In the genomic region with DNA sequence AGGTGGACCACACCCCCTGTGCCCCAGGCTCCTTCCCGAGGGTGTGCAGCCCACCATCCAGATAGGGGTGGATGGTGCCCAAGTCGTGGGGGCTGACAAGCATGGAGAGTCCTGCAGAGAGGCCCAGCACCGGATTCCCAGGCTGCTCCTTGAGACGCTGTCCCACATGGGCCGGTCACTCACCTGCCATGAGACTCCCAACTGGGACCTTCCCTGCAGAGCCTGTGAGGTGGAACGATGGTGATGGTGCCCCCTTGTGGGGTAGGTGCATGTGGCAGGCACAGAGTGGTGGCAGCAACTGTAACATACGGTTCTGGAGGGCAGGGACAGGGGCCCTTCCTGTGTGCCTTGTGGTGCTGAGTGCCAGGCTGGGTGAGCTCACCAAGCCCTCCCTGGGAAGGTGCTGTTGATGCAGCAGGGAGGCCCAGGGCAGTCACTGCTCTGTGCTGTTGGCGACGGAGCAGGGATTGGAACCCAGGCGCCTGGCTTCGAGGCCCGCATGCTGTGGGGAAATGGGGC, we compare ENCODE assay signal across 8 cellular contexts. TPM values are rescaled to one million over a fixed set of nuclear protein-coding genes. Genes with fewer than 3 reads are reported as not detected.
A peak's percentile ranks its signal among the peaks of the same experiment; 100 is the strongest.
DNase-seq lines count a peak whose midpoint lies in the region; ATAC-seq, FAIRE-seq and TF ChIP-seq lines count a peak whose summit lies in the region.

No MANE protein-coding gene starts in this region.

- intact Hi-C loops in testis (cut with DNase I; ENCODE audit: low total_unique reads), result no loop called here

- H3K9me3 ChIP-seq in testis, result no peaks in the 10 kb centered on the region

- H3K27me3 Mint-ChIP-seq in activated CD8-positive, alpha-beta T cell treated with anti-CD3 and anti-CD28 coated beads, Interleukin-2, amount 10 ng/mL, durations not matched to agents 7 days and 5 days (ENCODE audit: low read depth), result no peaks in the 10 kb centered on the region
- H3K27me3 Mint-ChIP-seq in natural killer cell treated with Interleukin-12 subunit alpha and Interleukin-12 subunit beta and Interleukin-15 and Interleukin-18, amount 100 ng/mL, for 72 hours, result no peaks in the 10 kb centered on the region

- H3K36me3 Mint-ChIP-seq in activated CD8-positive, alpha-beta T cell treated with anti-CD3 and anti-CD28 coated beads, Interleukin-2, amount 10 ng/mL, durations not matched to agents 7 days and 5 days (ENCODE audit: low read depth), result no peaks in the 10 kb centered on the region
- no peaks in the 10 kb centered on the region for H3K36me3 Mint-ChIP-seq in natural killer cell treated with Interleukin-12 subunit alpha and Interleukin-12 subunit beta and Interleukin-15 and Interleukin-18, amount 100 ng/mL, for 72 hours

- CTCF ChIA-PET in activated CD8-positive, alpha-beta T cell treated with anti-CD3 and anti-CD28 coated beads, Interleukin-2, amount 10 ng/mL, durations not matched to agents 7 days and 5 days (lab: Charles Lee), result interaction anchor here (0.7 to 3.1 kb wide), 17 partner anchors 8 to 919 kb away, joined by 3 to 18 read pairs (median 4); partner anchors contain the start of genes BLOC1S3, CLASRP, PPP1R37 and TRAPPC6A

- TF ChIP-seq CTCF in AG09319 (IDR thresholded peaks at IDR 0.05; ENCODE audit: low read depth, low read length), result peak; percentile 74
- peak; percentile 81 for TF ChIP-seq CTCF in epithelial cell of esophagus (IDR thresholded peaks at IDR 0.05; ENCODE audit: insufficient read depth, low read depth, low read length, missing control alignments)
- peak in 2 of 3 experiments; percentile 42 to 57 for TF ChIP-seq CTCF in testis (IDR thresholded peaks at IDR 0.05)

- FAIRE-seq in GM18507 (lab: Jason Lieb, UNC), result peak; percentile 94

- H3K36me3 ChIP-seq in testis (ENCODE audit: low read depth, missing control alignments), result no peaks in the 10 kb centered on the region

- H3K4me3 Mint-ChIP-seq in activated CD8-positive, alpha-beta T cell treated with anti-CD3 and anti-CD28 coated beads, Interleukin-2, amount 10 ng/mL, durations not matched to agents 7 days and 5 days, result no peak overlapping the region
- H3K4me3 Mint-ChIP-seq in natural killer cell treated with Interleukin-12 subunit alpha and Interleukin-12 subunit beta and Interleukin-15 and Interleukin-18, amount 100 ng/mL, for 72 hours, result no peak overlapping the region

- WGBS in testis, 2 donors, result 72 to 94% methylated on average over 5 to 12 of the region's 12 CpGs

- no peaks in the 10 kb centered on the region for H3K4me1 ChIP-seq in testis

- TF ChIP-seq POLR2A in testis (IDR thresholded peaks at IDR 0.05), result no peak

- H3K27ac ChIP-seq in testis, result no peak overlapping the region

- H3K4me3 ChIP-seq in epithelial cell of esophagus (ENCODE audit: low read length) (no peak overlapping the region), testis (no peak overlapping the region)

- no peak overlapping the region for H3K27ac Mint-ChIP-seq in activated CD8-positive, alpha-beta T cell treated with anti-CD3 and anti-CD28 coated beads, Interleukin-2, amount 10 ng/mL, durations not matched to agents 7 days and 5 days
- no peak overlapping the region for H3K27ac Mint-ChIP-seq in natural killer cell treated with Interleukin-12 subunit alpha and Interleukin-12 subunit beta and Interleukin-15 and Interleukin-18, amount 100 ng/mL, for 72 hours

- DNase-seq in AG09319 (ENCODE audit: extremely low read depth, low read depth) (no peak), GM18507 (ENCODE audit: extremely low spot score, insufficient read length, low read depth) (no peak), NCI-H510A (lab: John Stamatoyannopoulos, UW) (peak; percentile 43), epithelial cell of esophagus (ENCODE audit: low read depth) (peak; percentile 73), testis (peak; percentile 75)
- DNase-seq in activated CD8-positive, alpha-beta T cell treated with anti-CD3 and anti-CD28 coated beads, Interleukin-2, amount 10 ng/mL, durations not matched to agents 7 days and 5 days, result peak; percentile 82
- peak; percentile 69 for DNase-seq in natural killer cell treated with Interleukin-12 subunit alpha and Interleukin-12 subunit beta and Interleukin-15 and Interleukin-18, amount 100 ng/mL, for 72 hours (ENCODE audit: low spot score)

- POLR2A ChIA-PET in activated CD8-positive, alpha-beta T cell treated with anti-CD3 and anti-CD28 coated beads, Interleukin-2, amount 10 ng/mL, durations not matched to agents 7 days and 5 days (lab: Charles Lee), result no interaction called here

- peaks cover 36% of the 10 kb centered on the region for H3K4me1 Mint-ChIP-seq in activated CD8-positive, alpha-beta T cell treated with anti-CD3 and anti-CD28 coated beads, Interleukin-2, amount 10 ng/mL, durations not matched to agents 7 days and 5 days (ENCODE audit: low read depth)
- H3K4me1 Mint-ChIP-seq in natural killer cell treated with Interleukin-12 subunit alpha and Interleukin-12 subunit beta and Interleukin-15 and Interleukin-18, amount 100 ng/mL, for 72 hours (ENCODE audit: low read depth in 2 of 2), result peaks cover 26 to 28% of the 10 kb centered on the region in 2 donors

- no peaks in the 10 kb centered on the region for H3K9me3 Mint-ChIP-seq in activated CD8-positive, alpha-beta T cell treated with anti-CD3 and anti-CD28 coated beads, Interleukin-2, amount 10 ng/mL, durations not matched to agents 7 days and 5 days (ENCODE audit: insufficient read depth)
- no peaks in the 10 kb centered on the region for H3K9me3 Mint-ChIP-seq in natural killer cell treated with Interleukin-12 subunit alpha and Interleukin-12 subunit beta and Interleukin-15 and Interleukin-18, amount 100 ng/mL, for 72 hours

- H3K27me3 ChIP-seq in testis, result no peaks in the 10 kb centered on the region

- peak; percentile 89 for ATAC-seq in activated CD8-positive, alpha-beta T cell treated with anti-CD3 and anti-CD28 coated beads, Interleukin-2, amount 10 ng/mL, durations not matched to agents 7 days and 5 days
- peak; percentile 79 for ATAC-seq in natural killer cell treated with Interleukin-12 subunit alpha and Interleukin-12 subunit beta and Interleukin-15 and Interleukin-18, amount 100 ng/mL, for 72 hours
- no peak for ATAC-seq in GM21367 (IDR thresholded peaks at IDR 0.05; ENCODE audit: unreplicated experiment)

RNA-seq across cellular contexts. Expression of gene PPP1R37, which starts 33.1 kb away (rescaled TPM):
- total RNA-seq in activated CD8-positive, alpha-beta T cell treated with anti-CD3 and anti-CD28 coated beads, Interleukin-2, amount 10 ng/mL, durations not matched to agents 7 days and 5 days, result 10 to 100 TPM; 28.3 to 29.2 TPM
- 10 to 100 TPM; 18.1 to 36.3 TPM for total RNA-seq in natural killer cell treated with Interleukin-12 subunit alpha and Interleukin-12 subunit beta and Interleukin-15 and Interleukin-18, amount 100 ng/mL, for 72 hours
- total RNA-seq in testis, result 10 to 100 TPM; 82.5 to 83.0 TPM
- polyA plus RNA-seq in testis (ENCODE audit: insufficient read depth, low read depth, low replicate concordance), result 28.5 TPM

RNA-seq across cellular contexts. Expression of gene NKPD1, which starts 34.7 kb away (rescaled TPM):
- total RNA-seq in activated CD8-positive, alpha-beta T cell treated with anti-CD3 and anti-CD28 coated beads, Interleukin-2, amount 10 ng/mL, durations not matched to agents 7 days and 5 days, result under 1 TPM; 0.16 to 0.24 TPM
- total RNA-seq in natural killer cell treated with Interleukin-12 subunit alpha and Interleukin-12 subunit beta and Interleukin-15 and Interleukin-18, amount 100 ng/mL, for 72 hours, result under 1 TPM; 0.14 to 0.22 TPM
- total RNA-seq in testis, result 1 to 10 TPM; 1.3 to 4.2 TPM
- 1.0 TPM for polyA plus RNA-seq in testis (ENCODE audit: insufficient read depth, low read depth, low replicate concordance)

RNA-seq across cellular contexts. Expression of gene GEMIN7, which starts 47.0 kb away (rescaled TPM):
- total RNA-seq in activated CD8-positive, alpha-beta T cell treated with anti-CD3 and anti-CD28 coated beads, Interleukin-2, amount 10 ng/mL, durations not matched to agents 7 days and 5 days, result 10 to 100 TPM; 30.2 to 31.7 TPM
- 10 to 100 TPM; 59.0 TPM for total RNA-seq in natural killer cell treated with Interleukin-12 subunit alpha and Interleukin-12 subunit beta and Interleukin-15 and Interleukin-18, amount 100 ng/mL, for 72 hours
- 10 to 100 TPM in 1 of 2 donors, 1 to 10 TPM in 1; 7.6 to 13.5 TPM for total RNA-seq in testis
- polyA plus RNA-seq in testis (ENCODE audit: insufficient read depth, low read depth, low replicate concordance), result 9.7 TPM

RNA-seq across cellular contexts. Expression of gene ZNF296, which starts 49.8 kb away (rescaled TPM):
- 1 to 10 TPM; 6.2 to 6.3 TPM for total RNA-seq in activated CD8-positive, alpha-beta T cell treated with anti-CD3 and anti-CD28 coated beads, Interleukin-2, amount 10 ng/mL, durations not matched to agents 7 days and 5 days
- total RNA-seq in natural killer cell treated with Interleukin-12 subunit alpha and Interleukin-12 subunit beta and Interleukin-15 and Interleukin-18, amount 100 ng/mL, for 72 hours, result 1 to 10 TPM; 5.0 to 5.5 TPM
- total RNA-seq in testis, result 1 to 10 TPM; 5.8 to 6.7 TPM
- 3.0 TPM for polyA plus RNA-seq in testis (ENCODE audit: insufficient read depth, low read depth, low replicate concordance)

RNA-seq across cellular contexts. Expression of gene TRAPPC6A, which starts 52.0 kb away (rescaled TPM):
- 10 to 100 TPM; 54.0 to 55.5 TPM for total RNA-seq in activated CD8-positive, alpha-beta T cell treated with anti-CD3 and anti-CD28 coated beads, Interleukin-2, amount 10 ng/mL, durations not matched to agents 7 days and 5 days
- total RNA-seq in natural killer cell treated with Interleukin-12 subunit alpha and Interleukin-12 subunit beta and Interleukin-15 and Interleukin-18, amount 100 ng/mL, for 72 hours, result 10 to 100 TPM; 17.5 to 33.5 TPM
- 10 to 100 TPM; 38.7 to 42.8 TPM for total RNA-seq in testis
- 37.0 TPM for polyA plus RNA-seq in testis (ENCODE audit: insufficient read depth, low read depth, low replicate concordance)

Comparison
In these comparisons a context has a peak if more than half of its experiments do, and no peak if none do; other contexts are left out.
1. DNase-seq: peak in NCI-H510A (single experiment), activated CD8-positive, alpha-beta T cell treated with anti-CD3 and anti-CD28 coated beads, Interleukin-2, amount 10 ng/mL, durations not matched to agents 7 days and 5 days (single experiment), epithelial cell of esophagus (single experiment), natural killer cell treated with Interleukin-12 subunit alpha and Interleukin-12 subunit beta and Interleukin-15 and Interleukin-18, amount 100 ng/mL, for 72 hours (single experiment) and testis (single experiment); none in AG09319 (single experiment) and GM18507 (single experiment).
2. Peak in every context shown above with its lines, with median percentiles within 50 percentile points of each other: CTCF ChIP-seq.